In genomic region chr13:34162545-34162936, GRCh38 we compare ENCODE assay signal across 12 cellular contexts.
DNase-seq lines count a peak whose midpoint lies in the region; ATAC-seq and TF ChIP-seq lines count a peak whose summit lies in the region.
"Had no signal": no experiment of that assay in that cellular context is flagged by ENCODE, and none has a peak within 500 bp of the region (broad histone marks: within the 10 kb centered on the region; RNA-seq: fewer than 3 reads in every experiment).

No MANE protein-coding gene starts in this region.

- TF ChIP-seq CTCF in VCaP (conservative IDR thresholded peaks at IDR 0.05) (no peak), sigmoid colon (IDR thresholded peaks at IDR 0.05) (no peak)

- H3K9me3 ChIP-seq in sigmoid colon = no peaks in the 10 kb centered on the region

- 26 to 66% methylated on average over 3 of the region's 3 CpGs for WGBS in sigmoid colon, 2 donors

- peaks cover 0 to 39% (median 28%) of the 10 kb centered on the region in 4 donors for H3K4me1 ChIP-seq in sigmoid colon

- TF ChIP-seq EP300 in sigmoid colon (IDR thresholded peaks at IDR 0.05) = no peak

- peak overlapping the region; percentile 41; the same call in 1 of the 2 replicates for H3K27ac ChIP-seq in VCaP
- H3K27ac ChIP-seq in sigmoid colon = peak overlapping the region; percentile 73 to 90 (median 76)

- no peaks in the 10 kb centered on the region for H3K36me3 ChIP-seq in sigmoid colon

- TF ChIP-seq POLR2A in sigmoid colon (IDR thresholded peaks at IDR 0.05) = no peak

- intact Hi-C loops in left ventricle myocardium superior (cut with micrococcal nuclease) = no loop called here
- intact Hi-C loops in sigmoid colon (cut with DNase I) = loop anchor here (5.0 kb wide), 1 partner anchor 45 kb away; no protein-coding TSS in a partner anchor

- H3K27me3 ChIP-seq in sigmoid colon = no peaks in the 10 kb centered on the region

- H3K4me3 ChIP-seq in sigmoid colon = peak overlapping the region in 2 of 4 donors; percentile 1 to 5

- peak; percentile 60 for DNase-seq in EL
- no peak for DNase-seq in left ventricle myocardium superior
- no peak for DNase-seq in sigmoid colon
- DNase-seq in activated CD4-positive, alpha-beta T cell treated with anti-CD3 and anti-CD28 coated beads, Interleukin-2, amount 50 U/mL, for 4 hours = no peak
- no peak for DNase-seq in islet precursor cell
- no peak for DNase-seq in NCI-H2227 (lab: John Stamatoyannopoulos, UW; ENCODE audit: unreplicated experiment)
- DNase-seq: DND-41; NCI-H526 treated with DMSO at 0.1 percent for 48 hours; stimulated activated CD8-positive, alpha-beta memory T cell treated with anti-CD3 and anti-CD28 coated beads, Interleukin-4, amount 100 ng/mL, for 48 hours; T1000 had no signal

- peak; percentile 41 for ATAC-seq in left ventricle myocardium superior
- ATAC-seq in GM21360 (IDR thresholded peaks at IDR 0.05; ENCODE audit: unreplicated experiment) = no peak
